Comparison of ENCODE assay signal across 19 cellular contexts in the genomic region with DNA sequence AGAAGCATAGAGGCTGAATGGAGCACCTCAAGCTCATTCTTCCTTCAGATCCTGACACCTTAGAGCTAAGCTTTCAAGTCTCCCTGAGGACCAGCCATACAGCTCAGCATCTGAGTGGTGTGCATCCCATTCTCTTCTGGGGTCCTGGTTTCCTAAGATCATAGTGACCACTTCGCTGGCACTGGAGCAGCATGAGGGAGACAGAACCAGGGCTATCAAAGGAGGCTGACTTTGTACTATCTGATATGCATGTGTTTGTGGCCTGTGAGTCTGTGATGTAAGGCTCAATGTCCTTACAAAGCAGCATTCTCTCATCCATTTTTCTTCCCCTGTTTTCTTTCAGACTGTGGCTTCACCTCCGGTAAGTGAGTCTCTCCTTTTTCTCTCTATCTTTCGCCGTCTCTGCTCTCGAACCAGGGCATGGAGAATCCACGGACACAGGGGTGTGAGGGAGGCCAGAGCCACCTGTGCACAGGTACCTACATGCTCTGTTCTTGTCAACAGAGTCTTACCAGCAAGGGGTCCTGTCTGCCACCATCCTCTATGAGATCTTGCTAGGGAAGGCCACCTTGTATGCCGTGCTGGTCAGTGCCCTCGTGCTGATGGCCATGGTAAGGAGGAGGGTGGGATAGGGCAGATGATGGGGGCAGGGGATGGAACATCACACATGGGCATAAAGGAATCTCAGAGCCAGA. TPM values are rescaled to one million over a fixed set of nuclear protein-coding genes. Genes with fewer than 3 reads are reported as not detected.
DNase-seq lines count a peak whose midpoint lies in the region; ATAC-seq lines count a peak whose summit lies in the region.
"Had no signal": no experiment of that assay in that cellular context is flagged by ENCODE, and none has a peak within 500 bp of the region (broad histone marks: within the 10 kb centered on the region; RNA-seq: fewer than 3 reads in every experiment).

No MANE protein-coding gene starts in this region.

- POLR2A ChIA-PET in T-cell (lab: Charles Lee) = interaction anchor here (0.7 to 8.4 kb wide), 2 partner anchors 9 to 15 kb away, joined by 3 to 337 read pairs; no protein-coding TSS in a partner anchor

- peak overlapping the region; percentile 97 for H3K27ac Mint-ChIP-seq in T-helper 1 cell treated with Interleukin-12 subunit alpha and Interleukin-12 subunit beta and Interleukin-4 antibody, amounts not matched to agents 30 μg/mL and 1 μg/mL, for 36 hours
- H3K27ac Mint-ChIP-seq in T-cell = peak overlapping the region; percentile 100
- peak overlapping the region; percentile 98 for H3K27ac Mint-ChIP-seq in activated naive CD8-positive, alpha-beta T cell treated with anti-CD3 and anti-CD28 coated beads, Interleukin-2, amount 50 U/mL, for 24 hours
- H3K27ac Mint-ChIP-seq in natural killer cell treated with Interleukin-12 subunit alpha and Interleukin-12 subunit beta and Interleukin-15 and Interleukin-18, amount 100 ng/mL, for 72 hours = peak overlapping the region; percentile 94 to 97

- DNase-seq in T-helper 1 cell = no peak
- DNase-seq in T-cell = peak in 1 of 34 experiments; percentile 31
- DNase-seq in activated naive CD8-positive, alpha-beta T cell treated with anti-CD3 and anti-CD28 coated beads, Interleukin-2, amount 50 U/mL, for 24 hours = no peak
- DNase-seq in natural killer cell treated with Interleukin-12 subunit alpha and Interleukin-12 subunit beta and Interleukin-15 and Interleukin-18, amount 100 ng/mL, for 72 hours (ENCODE audit: low spot score) = no peak
- DNase-seq in CD1c-positive myeloid dendritic cell (ENCODE audit: extremely low spot score) = no peak
- DNase-seq: activated effector memory CD4-positive, alpha-beta T cell treated with Interleukin-2 at 50 U/mL for 16 hours; colonic mucosa; DMS153; GM23248; NCI-H2029; NCI-H510A; psoas muscle; SHP77; T-helper 9 cell had no signal

- CTCF ChIA-PET in T-cell (lab: Charles Lee) = interaction anchor here (0.6 to 3.2 kb wide), 3 partner anchors 9 to 293 kb away, joined by 4 to 12 read pairs (median 8); no protein-coding TSS in a partner anchor

- ATAC-seq in T-cell (replicated peaks in 1 of 4) = no peak
- no peak for ATAC-seq in activated naive CD8-positive, alpha-beta T cell treated with anti-CD3 and anti-CD28 coated beads, Interleukin-2, amount 50 U/mL, for 24 hours
- no peak for ATAC-seq in natural killer cell treated with Interleukin-12 subunit alpha and Interleukin-12 subunit beta and Interleukin-15 and Interleukin-18, amount 100 ng/mL, for 72 hours
- ATAC-seq in HG03135 (IDR thresholded peaks at IDR 0.05; ENCODE audit: unreplicated experiment) = no peak
- no peak for ATAC-seq in GM21515 (IDR thresholded peaks at IDR 0.05; ENCODE audit: unreplicated experiment)
- ATAC-seq: gastroesophageal sphincter, psoas muscle had no signal

- peaks cover 83% of the 10 kb centered on the region for H3K36me3 Mint-ChIP-seq in T-helper 1 cell treated with Interleukin-12 subunit alpha and Interleukin-12 subunit beta and Interleukin-4 antibody, amounts not matched to agents 30 μg/mL and 1 μg/mL, for 36 hours (ENCODE audit: low read depth)
- H3K36me3 Mint-ChIP-seq in T-cell = peaks cover 74% of the 10 kb centered on the region
- H3K36me3 Mint-ChIP-seq in activated naive CD8-positive, alpha-beta T cell treated with anti-CD3 and anti-CD28 coated beads, Interleukin-2, amount 50 U/mL, for 24 hours (ENCODE audit: low read depth) = peaks cover 80% of the 10 kb centered on the region
- peaks cover 55% of the 10 kb centered on the region for H3K36me3 Mint-ChIP-seq in natural killer cell treated with Interleukin-12 subunit alpha and Interleukin-12 subunit beta and Interleukin-15 and Interleukin-18, amount 100 ng/mL, for 72 hours

- no peaks in the 10 kb centered on the region for H3K9me3 Mint-ChIP-seq in T-helper 1 cell treated with Interleukin-12 subunit alpha and Interleukin-12 subunit beta and Interleukin-4 antibody, amounts not matched to agents 30 μg/mL and 1 μg/mL, for 36 hours
- H3K9me3 Mint-ChIP-seq in T-cell = no peaks in the 10 kb centered on the region
- no peaks in the 10 kb centered on the region for H3K9me3 Mint-ChIP-seq in activated naive CD8-positive, alpha-beta T cell treated with anti-CD3 and anti-CD28 coated beads, Interleukin-2, amount 50 U/mL, for 24 hours
- peaks cover 7% of the 10 kb centered on the region for H3K9me3 Mint-ChIP-seq in natural killer cell treated with Interleukin-12 subunit alpha and Interleukin-12 subunit beta and Interleukin-15 and Interleukin-18, amount 100 ng/mL, for 72 hours

- H3K4me3 Mint-ChIP-seq in T-helper 1 cell treated with Interleukin-12 subunit alpha and Interleukin-12 subunit beta and Interleukin-4 antibody, amounts not matched to agents 30 μg/mL and 1 μg/mL, for 36 hours = peak overlapping the region; percentile 100
- H3K4me3 Mint-ChIP-seq in T-cell = peak overlapping the region; percentile 93 to 100 (median 99)
- peak overlapping the region; percentile 100 for H3K4me3 Mint-ChIP-seq in activated naive CD8-positive, alpha-beta T cell treated with anti-CD3 and anti-CD28 coated beads, Interleukin-2, amount 50 U/mL, for 24 hours
- peak overlapping the region; percentile 98 for H3K4me3 Mint-ChIP-seq in natural killer cell treated with Interleukin-12 subunit alpha and Interleukin-12 subunit beta and Interleukin-15 and Interleukin-18, amount 100 ng/mL, for 72 hours

- H3K4me1 Mint-ChIP-seq in T-helper 1 cell treated with Interleukin-12 subunit alpha and Interleukin-12 subunit beta and Interleukin-4 antibody, amounts not matched to agents 30 μg/mL and 1 μg/mL, for 36 hours (ENCODE audit: low read depth) = peaks cover 75% of the 10 kb centered on the region
- peaks cover 82 to 86% (median 83%) of the 10 kb centered on the region in 3 donors for H3K4me1 Mint-ChIP-seq in T-cell
- peaks cover 88% of the 10 kb centered on the region for H3K4me1 Mint-ChIP-seq in activated naive CD8-positive, alpha-beta T cell treated with anti-CD3 and anti-CD28 coated beads, Interleukin-2, amount 50 U/mL, for 24 hours
- peaks cover 85 to 91% of the 10 kb centered on the region in 2 donors for H3K4me1 Mint-ChIP-seq in natural killer cell treated with Interleukin-12 subunit alpha and Interleukin-12 subunit beta and Interleukin-15 and Interleukin-18, amount 100 ng/mL, for 72 hours (ENCODE audit: low read depth in 2 of 2)

- H3K27me3 Mint-ChIP-seq in T-helper 1 cell treated with Interleukin-12 subunit alpha and Interleukin-12 subunit beta and Interleukin-4 antibody, amounts not matched to agents 30 μg/mL and 1 μg/mL, for 36 hours (ENCODE audit: low read depth) = no peaks in the 10 kb centered on the region
- H3K27me3 Mint-ChIP-seq in T-cell = peaks cover 0 to 3% of the 10 kb centered on the region in 2 donors
- no peaks in the 10 kb centered on the region for H3K27me3 Mint-ChIP-seq in activated naive CD8-positive, alpha-beta T cell treated with anti-CD3 and anti-CD28 coated beads, Interleukin-2, amount 50 U/mL, for 24 hours
- H3K27me3 Mint-ChIP-seq in natural killer cell treated with Interleukin-12 subunit alpha and Interleukin-12 subunit beta and Interleukin-15 and Interleukin-18, amount 100 ng/mL, for 72 hours = no peaks in the 10 kb centered on the region

RNA-seq across cellular contexts. Expression of a gene that starts 31.0 kb away (rescaled TPM):
- 10 to 100 TPM in 3 of 5 donors, not detected in 2; 47.1 to 64.6 (median 57.7) TPM for total RNA-seq in T-cell
- total RNA-seq in natural killer cell treated with Interleukin-12 subunit alpha and Interleukin-12 subunit beta and Interleukin-15 and Interleukin-18, amount 100 ng/mL, for 72 hours = under 1 TPM in 1 of 2 donors, not detected in 1; 0.76 TPM
- total RNA-seq: gastroesophageal sphincter, GM23248, liver had no signal

RNA-seq across cellular contexts. Expression of a gene that starts 52.5 kb away (rescaled TPM):
- total RNA-seq in T-cell = 10 to 100 TPM in 3 of 5 donors, not detected in 2; 16.0 to 23.7 (median 20.8) TPM
- not detected for total RNA-seq in natural killer cell treated with Interleukin-12 subunit alpha and Interleukin-12 subunit beta and Interleukin-15 and Interleukin-18, amount 100 ng/mL, for 72 hours
- total RNA-seq: GM23248, liver had no signal

RNA-seq across cellular contexts. Expression of a gene that starts 53.1 kb away (rescaled TPM):
- 10 to 100 TPM; 37.2 to 76.2 (median 62.3) TPM for total RNA-seq in T-cell
- 1 to 10 TPM in 1 of 2 donors, under 1 TPM in 1; 0.64 to 1.8 TPM for total RNA-seq in natural killer cell treated with Interleukin-12 subunit alpha and Interleukin-12 subunit beta and Interleukin-15 and Interleukin-18, amount 100 ng/mL, for 72 hours

Comparison
In these comparisons a context has a peak if more than half of its experiments do, and no peak if none do; other contexts are left out.
1. RNA of a gene that starts 53.1 kb away (total RNA-seq): 37.2 to 76.2 TPM in T-cell; 0.64 to 1.8 TPM in natural killer cell treated with Interleukin-12 subunit alpha and Interleukin-12 subunit beta and Interleukin-15 and Interleukin-18, amount 100 ng/mL, for 72 hours; every median in the first group is over 10 times any median in the second.
2. Peak in every context shown above with its lines, with median percentiles within 50 percentile points of each other: H3K27ac Mint-ChIP-seq and H3K4me3 Mint-ChIP-seq.